26 cellular contexts compared by ENCODE assay signal in the genomic region with DNA sequence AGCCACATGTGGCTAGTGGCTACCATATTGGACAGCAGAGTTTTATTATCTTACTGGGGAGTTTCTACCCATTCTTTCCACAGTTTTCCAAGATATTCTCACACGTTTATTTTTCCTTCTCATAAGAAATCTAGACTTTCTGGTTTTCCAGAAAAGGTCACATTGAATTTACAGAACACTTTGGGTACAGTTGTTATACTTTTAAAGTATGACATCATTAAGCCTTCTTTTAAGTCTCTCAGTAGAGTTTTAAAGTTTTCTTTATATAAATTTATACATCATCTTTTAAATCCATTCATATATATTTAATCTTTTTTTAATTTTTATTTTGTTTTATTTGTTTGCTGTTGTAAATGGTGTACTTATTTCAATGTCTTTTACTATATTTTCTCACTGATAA.
DNase-seq lines count a peak whose midpoint lies in the region; ATAC-seq, FAIRE-seq and TF ChIP-seq lines count a peak whose summit lies in the region.
"Had no signal": no experiment of that assay in that cellular context is flagged by ENCODE, and none has a peak within 500 bp of the region (broad histone marks: within the 10 kb centered on the region; RNA-seq: fewer than 3 reads in every experiment).

No MANE protein-coding gene starts in this region.

- TF ChIP-seq POLR2A in HepG2 (IDR thresholded peaks at IDR 0.05; ENCODE audit: insufficient read depth in 1 of 2, low read depth in 2 of 2, low read length in 2 of 2) (no peak), right lobe of liver (IDR thresholded peaks at IDR 0.05) (no peak)

- H3K27me3 ChIP-seq in HepG2 (ENCODE audit: control insufficient read depth in 1 of 2, insufficient read depth in 2 of 2, low read length in 2 of 2) (peaks cover 0 to 3% of the 10 kb centered on the region in 2 experiments; a peak in 1 of 5 replicates), right lobe of liver (no peaks in the 10 kb centered on the region), small intestine (ENCODE audit: control insufficient read depth in 2 of 2, insufficient read depth in 2 of 2, low read length in 2 of 2) (no peaks in the 10 kb centered on the region), left lung (no peaks in the 10 kb centered on the region)
- H3K27me3 ChIP-seq: BE2C, BLaER1 had no signal

- H3K4me1 ChIP-seq in HepG2 (ENCODE audit: insufficient read depth, low read length) = no peaks in the 10 kb centered on the region
- no peaks in the 10 kb centered on the region for H3K4me1 ChIP-seq in right lobe of liver
- no peaks in the 10 kb centered on the region for H3K4me1 ChIP-seq in HEK293 (ENCODE audit: control insufficient read depth, insufficient read depth, low read length)
- H3K4me1 ChIP-seq in small intestine (ENCODE audit: control insufficient read depth in 2 of 2, insufficient read depth in 1 of 2, low read depth in 1 of 2, low read length in 1 of 2) = no peaks in the 10 kb centered on the region
- no peaks in the 10 kb centered on the region for H3K4me1 ChIP-seq in left lung
- H3K4me1 ChIP-seq: BE2C, BLaER1 had no signal

- H3K27ac ChIP-seq in HepG2 (ENCODE audit: extremely low read length, insufficient read depth, low read length) (no peak overlapping the region), right lobe of liver (no peak overlapping the region), HEK293 (ENCODE audit: extremely low read depth, low read depth, low read length) (no peak overlapping the region), small intestine (ENCODE audit: low read depth in 1 of 2, low read length in 1 of 2) (no peak overlapping the region), left lung (no peak overlapping the region)
- H3K27ac ChIP-seq: 22Rv1, BLaER1 had no signal

- no peaks in the 10 kb centered on the region for H3K79me2 ChIP-seq in HepG2 (ENCODE audit: insufficient read depth, low read length)

- no peaks in the 10 kb centered on the region for H4K20me1 ChIP-seq in HepG2 (ENCODE audit: insufficient read depth, low read length)
- H4K20me1 ChIP-seq: BLaER1 had no signal

- H2AFZ ChIP-seq in HepG2 (ENCODE audit: low read length) = no peak overlapping the region

- WGBS in HepG2 (ENCODE audit: low lambda C conversion rate) = 2% methylated on average over 1 of the region's 1 CpG
- 50% methylated on average over 1 of the region's 1 CpG for WGBS in right lobe of liver (ENCODE audit: insufficient coverage, low coverage, low lambda C conversion rate, missing lambda C conversion rate)
- WGBS in small intestine, 3 donors = 61 to 75% (median 68%) methylated on average over 1 of the region's 1 CpG

- no peak overlapping the region for H3K4me2 ChIP-seq in HepG2 (ENCODE audit: low read depth, low read length)
- H3K4me2 ChIP-seq: BLaER1 had no signal

- H3K9me3 ChIP-seq in HepG2 (ENCODE audit: low read length) = peaks cover 10% of the 10 kb centered on the region
- H3K9me3 ChIP-seq in right lobe of liver = no peaks in the 10 kb centered on the region
- H3K9me3 ChIP-seq in HEK293 (ENCODE audit: control insufficient read depth, insufficient read depth, low read depth, low read length) = no peaks in the 10 kb centered on the region
- H3K9me3 ChIP-seq in small intestine (ENCODE audit: control insufficient read depth, low read depth) = no peaks in the 10 kb centered on the region
- peaks cover 0 to 14% of the 10 kb centered on the region in 2 donors for H3K9me3 ChIP-seq in left lung
- H3K9me3 ChIP-seq: BE2C had no signal

- TF ChIP-seq RAD21 in HepG2 (CRISPR knock-in tag; IDR thresholded peaks at IDR 0.05) = no peak

- H3K36me3 ChIP-seq in HepG2 (replicated peaks in 1 of 2; ENCODE audit: control insufficient read depth in 1 of 2, insufficient read depth in 2 of 2, low read length in 2 of 2) (no peaks in the 10 kb centered on the region), right lobe of liver (no peaks in the 10 kb centered on the region), HEK293 (ENCODE audit: control insufficient read depth in 2 of 2, insufficient read depth in 1 of 2, low read length in 2 of 2) (no peaks in the 10 kb centered on the region), small intestine (ENCODE audit: control insufficient read depth in 2 of 2, insufficient read depth in 2 of 2, low read length in 2 of 2) (no peaks in the 10 kb centered on the region), left lung (no peaks in the 10 kb centered on the region)
- H3K36me3 ChIP-seq: BE2C, BLaER1 had no signal

- CTCF ChIA-PET in HepG2 (lab: Yijun Ruan, JAX; ENCODE audit: low intra/inter-chr PET ratio, low total read pairs) = no interaction called here
- CTCF ChIA-PET in HEK293 (lab: Yijun Ruan, JAX) = interaction anchor here (0.7 kb wide), 2 partner anchors 50 to 138 kb away, joined by 3 read pairs; no protein-coding TSS in a partner anchor

- TF ChIP-seq EP300 in HepG2 (IDR thresholded peaks at IDR 0.05; ENCODE audit: low read depth in 2 of 2, low read length in 2 of 2) (no peak), HepG2 (CRISPR knock-in tag; IDR thresholded peaks at IDR 0.05; ENCODE audit: borderline replicate concordance) (no peak)

- ATAC-seq in HepG2 (no peak), right lobe of liver (no peak), GM21528 (IDR thresholded peaks at IDR 0.05; ENCODE audit: low FRiP score, unreplicated experiment) (no peak), left lung (no peak)

- in situ Hi-C loops in HepG2 (cut with HindIII; ENCODE audit: extremely low pct_ligation_motif_present, low pct_unique_long_range_greater_than_20kb) = no loop called here

- no peak overlapping the region for H3K4me3 ChIP-seq in HepG2 (replicated peaks in 1 of 3; ENCODE audit: insufficient read depth in 1 of 3, low read depth in 2 of 3, low read length in 3 of 3)
- H3K4me3 ChIP-seq in right lobe of liver = no peak overlapping the region
- H3K4me3 ChIP-seq in HEK293 (ENCODE audit: low read depth, low read length) = no peak overlapping the region
- H3K4me3 ChIP-seq in small intestine (ENCODE audit: low read depth in 1 of 2, low read length in 2 of 2) = no peak overlapping the region
- no peak overlapping the region for H3K4me3 ChIP-seq in left lung
- H3K4me3 ChIP-seq: BLaER1 had no signal

- DNase-seq in HepG2 (ENCODE audit: low spot score) (no peak), right lobe of liver (no peak), frontal cortex (ENCODE audit: low spot score in 2 of 2) (no peak), small intestine (no peak), left lung (no peak)
- no peak for DNase-seq in stimulated activated naive CD4-positive, alpha-beta T cell (lab: John Stamatoyannopoulos, UW)
- DNase-seq: ACHN; BE2C; C1 segment of cervical spinal cord; CD4-positive, alpha-beta memory T cell; CD4-positive, CD25-positive, alpha-beta regulatory T cell; CD8-positive, alpha-beta memory T cell; COR-L47; DMS 273 treated with DMSO at 0.1 percent for 48 hours; DMS153; DMS53; DMS79; DND-41; EL; GF-D8 had no signal

- POLR2A ChIA-PET in HepG2 (lab: Yijun Ruan, JAX) (no interaction called here), HEK293 (lab: Yijun Ruan, JAX) (no interaction called here)

- FAIRE-seq in HepG2 (lab: Jason Lieb, UNC) = no peak
- FAIRE-seq in frontal cortex (lab: Jason Lieb, UNC) = peak; percentile 83
- peak; percentile 5 for FAIRE-seq in small intestine (lab: Jason Lieb, UNC)
- FAIRE-seq: GM12891, GM18507 had no signal

- no peak overlapping the region for H3K9ac ChIP-seq in HepG2 (ENCODE audit: insufficient read depth, low read depth, low read length)
- H3K9ac ChIP-seq: BLaER1 had no signal

- intact Hi-C loops in HepG2 (cut with micrococcal nuclease; ENCODE audit: unreplicated experiment) (no loop called here), right lobe of liver (cut with DNase I) (no loop called here), left lung (cut with DNase I) (no loop called here)

- BruUV-seq in HepG2 (replicated peaks; lab: Mats Ljungman, UMichigan) = no TSS peak

- TF ChIP-seq CTCF in HepG2 (CRISPR knock-in tag; IDR thresholded peaks at IDR 0.05) = no peak
- no peak for TF ChIP-seq CTCF in right lobe of liver (IDR thresholded peaks at IDR 0.05)
- TF ChIP-seq CTCF in HEK293 (tag by site-specific recombination; IDR thresholded peaks at IDR 0.05) = no peak
- TF ChIP-seq CTCF in left lung (IDR thresholded peaks at IDR 0.05) = no peak

TF ChIP-seq in HepG2, 621 proteins besides CTCF, POLR2A, EP300 and RAD21 (continues in another document):
- TF ChIP-seq, protein P1, sequence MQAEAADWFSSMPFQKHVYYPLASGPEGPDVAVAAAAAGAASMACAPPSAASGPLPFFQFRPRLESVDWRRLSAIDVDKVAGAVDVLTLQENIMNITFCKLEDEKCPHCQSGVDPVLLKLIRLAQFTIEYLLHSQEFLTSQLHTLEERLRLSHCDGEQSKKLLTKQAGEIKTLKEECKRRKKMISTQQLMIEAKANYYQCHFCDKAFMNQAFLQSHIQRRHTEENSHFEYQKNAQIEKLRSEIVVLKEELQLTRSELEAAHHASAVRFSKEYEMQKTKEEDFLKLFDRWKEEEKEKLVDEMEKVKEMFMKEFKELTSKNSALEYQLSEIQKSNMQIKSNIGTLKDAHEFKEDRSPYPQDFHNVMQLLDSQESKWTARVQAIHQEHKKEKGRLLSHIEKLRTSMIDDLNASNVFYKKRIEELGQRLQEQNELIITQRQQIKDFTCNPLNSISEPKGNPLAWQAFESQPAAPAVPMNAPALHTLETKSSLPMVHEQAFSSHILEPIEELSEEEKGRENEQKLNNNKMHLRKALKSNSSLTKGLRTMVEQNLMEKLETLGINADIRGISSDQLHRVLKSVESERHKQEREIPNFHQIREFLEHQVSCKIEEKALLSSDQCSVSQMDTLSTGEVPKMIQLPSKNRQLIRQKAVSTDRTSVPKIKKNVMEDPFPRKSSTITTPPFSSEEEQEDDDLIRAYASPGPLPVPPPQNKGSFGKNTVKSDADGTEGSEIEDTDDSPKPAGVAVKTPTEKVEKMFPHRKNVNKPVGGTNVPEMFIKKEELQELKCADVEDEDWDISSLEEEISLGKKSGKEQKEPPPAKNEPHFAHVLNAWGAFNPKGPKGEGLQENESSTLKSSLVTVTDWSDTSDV (CRISPR knock-in tag; IDR thresholded peaks at IDR 0.05) = no peak

TF ChIP-seq in HEK293, 187 proteins besides CTCF, POLR2A, EP300 and RAD21 (continues in another document):
- TF ChIP-seq, protein P2, sequence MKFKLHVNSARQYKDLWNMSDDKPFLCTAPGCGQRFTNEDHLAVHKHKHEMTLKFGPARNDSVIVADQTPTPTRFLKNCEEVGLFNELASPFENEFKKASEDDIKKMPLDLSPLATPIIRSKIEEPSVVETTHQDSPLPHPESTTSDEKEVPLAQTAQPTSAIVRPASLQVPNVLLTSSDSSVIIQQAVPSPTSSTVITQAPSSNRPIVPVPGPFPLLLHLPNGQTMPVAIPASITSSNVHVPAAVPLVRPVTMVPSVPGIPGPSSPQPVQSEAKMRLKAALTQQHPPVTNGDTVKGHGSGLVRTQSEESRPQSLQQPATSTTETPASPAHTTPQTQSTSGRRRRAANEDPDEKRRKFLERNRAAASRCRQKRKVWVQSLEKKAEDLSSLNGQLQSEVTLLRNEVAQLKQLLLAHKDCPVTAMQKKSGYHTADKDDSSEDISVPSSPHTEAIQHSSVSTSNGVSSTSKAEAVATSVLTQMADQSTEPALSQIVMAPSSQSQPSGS (tag by site-specific recombination; IDR thresholded peaks at IDR 0.05; ENCODE audit: low read depth) = peak; percentile 69
- no peak for TF ChIP-seq ZNF223 (tag by site-specific recombination; IDR thresholded peaks at IDR 0.05)
